In genomic region chr4:152850377-152850776, GRCh38 we compare ENCODE assay signal across 8 cellular contexts.
A peak's percentile ranks its signal among the peaks of the same experiment; 100 is the strongest.
DNase-seq lines count a peak whose midpoint lies in the region; ATAC-seq and TF ChIP-seq lines count a peak whose summit lies in the region.

No MANE protein-coding gene starts in this region.

- no peak overlapping the region for H2BK15ac ChIP-seq in mesenchymal stem cell (ENCODE audit: low read depth, poor library complexity, severe bottlenecking)

- 20% methylated on average over 4 of the region's 4 CpGs for WGBS in mesenchymal stem cell

- H3K79me1 ChIP-seq in mesenchymal stem cell (replicated peaks; ENCODE audit: low read length, poor library complexity, severe bottlenecking): peaks cover 17% of the 10 kb centered on the region

- no peak overlapping the region for H2BK120ac ChIP-seq in mesenchymal stem cell (ENCODE audit: low read depth, low read length)

- H3K18ac ChIP-seq in mesenchymal stem cell (ENCODE audit: low read depth in 1 of 2, low read length in 2 of 2): no peak overlapping the region

- H4K91ac ChIP-seq in mesenchymal stem cell (ENCODE audit: low read length): no peak overlapping the region

- peak; percentile 81 for DNase-seq in NB4 (ENCODE audit: low read depth)
- peak in 1 of 2 donors; percentile 50 for DNase-seq in breast epithelium (ENCODE audit: low spot score in 2 of 2)
- peak; percentile 75 for DNase-seq in mesenchymal stem cell
- no peak for DNase-seq in DMS53 (lab: John Stamatoyannopoulos, UW)

- H2BK5ac ChIP-seq in mesenchymal stem cell (ENCODE audit: low read depth, low read length, poor library complexity, severe bottlenecking): no peak overlapping the region

- H3K4me3 ChIP-seq in NB4 (ENCODE audit: low read depth, low read length) (no peak overlapping the region), breast epithelium (no peak overlapping the region), mesenchymal stem cell (ENCODE audit: insufficient read depth in 1 of 2, low read depth in 1 of 2, low read length in 2 of 2) (no peak overlapping the region)

- no peak overlapping the region for H3K14ac ChIP-seq in mesenchymal stem cell (ENCODE audit: low read length in 2 of 2)

- H2AFZ ChIP-seq in mesenchymal stem cell (ENCODE audit: low read depth, low read length): no peak overlapping the region

- no peaks in the 10 kb centered on the region for H3K36me3 ChIP-seq in breast epithelium
- peaks cover 0 to 7% of the 10 kb centered on the region in 2 experiments for H3K36me3 ChIP-seq in mesenchymal stem cell (ENCODE audit: control insufficient read depth in 1 of 2, insufficient read depth in 2 of 2, low read depth in 1 of 2, low read length in 2 of 2)

- H3K27me3 ChIP-seq in breast epithelium (no peaks in the 10 kb centered on the region), mesenchymal stem cell (ENCODE audit: control insufficient read depth in 1 of 2, insufficient read depth in 1 of 2, low read length in 2 of 2) (no peaks in the 10 kb centered on the region)

- H3K9me3 ChIP-seq in breast epithelium: peaks cover 5 to 17% of the 10 kb centered on the region in 2 donors
- H3K9me3 ChIP-seq in mesenchymal stem cell (ENCODE audit: control insufficient read depth, low read length): peaks cover 21% of the 10 kb centered on the region

- no peak overlapping the region for H2AK5ac ChIP-seq in mesenchymal stem cell (ENCODE audit: low read length, severe bottlenecking)

- ATAC-seq in GM19351 (IDR thresholded peaks at IDR 0.05; ENCODE audit: unreplicated experiment): peak; percentile 67
- ATAC-seq in HG03196 (IDR thresholded peaks at IDR 0.05; ENCODE audit: unreplicated experiment): no peak
- no peak for ATAC-seq in HG03571 (IDR thresholded peaks at IDR 0.05; ENCODE audit: unreplicated experiment)
- no peak for ATAC-seq in HG02571 (IDR thresholded peaks at IDR 0.05; ENCODE audit: unreplicated experiment)

- no peak for TF ChIP-seq POLR2A in NB4 (IDR thresholded peaks at IDR 0.05; ENCODE audit: extremely low read depth, insufficient read length)
- TF ChIP-seq POLR2A in breast epithelium (IDR thresholded peaks at IDR 0.05): no peak

- peak overlapping the region; percentile 41 for H3K9ac ChIP-seq in mesenchymal stem cell (ENCODE audit: low read length)

- intact Hi-C loops in breast epithelium (cut with DNase I; ENCODE audit: low total_unique reads): loop anchor here (10.0 kb wide), 1 partner anchor 234 kb away; no protein-coding TSS in a partner anchor

- no peak overlapping the region for H3K23ac ChIP-seq in mesenchymal stem cell (ENCODE audit: low read length in 2 of 2)

- H3K27ac ChIP-seq in breast epithelium (peak overlapping the region; percentile 45 to 64), mesenchymal stem cell (ENCODE audit: low read length, poor library complexity, severe bottlenecking) (no peak overlapping the region)

- H3K4ac ChIP-seq in mesenchymal stem cell (ENCODE audit: low read depth in 1 of 2, low read length in 2 of 2): no peak overlapping the region

- TF ChIP-seq CTCF in NB4 (IDR thresholded peaks at IDR 0.05; ENCODE audit: low read depth, low read length) (no peak), breast epithelium (IDR thresholded peaks at IDR 0.05) (no peak)

- H4K8ac ChIP-seq in mesenchymal stem cell (ENCODE audit: low read length): no peak overlapping the region

- H3K4me2 ChIP-seq in mesenchymal stem cell (ENCODE audit: low read length, poor library complexity, severe bottlenecking): no peak overlapping the region

- H2BK12ac ChIP-seq in mesenchymal stem cell (ENCODE audit: low read length in 2 of 2): no peak overlapping the region

- H3K4me1 ChIP-seq in breast epithelium (no peaks in the 10 kb centered on the region), mesenchymal stem cell (ENCODE audit: control insufficient read depth, insufficient read depth, low read depth, low read length) (peaks cover 2% of the 10 kb centered on the region)
